ENCODE assay signal across 13 cellular contexts in genomic region chr16:63617990-63618763, GRCh38.
A peak's percentile ranks its signal among the peaks of the same experiment; 100 is the strongest.
DNase-seq lines count a peak whose midpoint lies in the region; ATAC-seq and TF ChIP-seq lines count a peak whose summit lies in the region.
"Had no signal": no experiment of that assay in that cellular context is flagged by ENCODE, and none has a peak within 500 bp of the region (broad histone marks: within the 10 kb centered on the region; RNA-seq: fewer than 3 reads in every experiment).

No MANE protein-coding gene starts in this region.

- 95% methylated on average over 16 of the region's 16 CpGs for WGBS in hepatocyte (ENCODE audit: low lambda C conversion rate, missing lambda C conversion rate)

- no peak overlapping the region for H3K4me2 ChIP-seq in hepatocyte

- no peaks in the 10 kb centered on the region for H3K9me3 ChIP-seq in MG63
- H3K9me3 ChIP-seq in iPS-15b (ENCODE audit: control insufficient read depth, insufficient read depth, low read length) = no peaks in the 10 kb centered on the region
- H3K9me3 ChIP-seq in stomach smooth muscle (ENCODE audit: control insufficient read depth in 2 of 2, low read length in 2 of 2) = no peaks in the 10 kb centered on the region
- no peaks in the 10 kb centered on the region for H3K9me3 ChIP-seq in hepatocyte (ENCODE audit: low read depth)

- no peak for TF ChIP-seq CTCF in astrocyte of the cerebellum (IDR thresholded peaks at IDR 0.05; ENCODE audit: low read depth, low read length, missing control alignments)
- no peak for TF ChIP-seq CTCF in GM20000 (IDR thresholded peaks at IDR 0.05; ENCODE audit: extremely low read depth, missing control alignments)
- TF ChIP-seq CTCF in hepatocyte (IDR thresholded peaks at IDR 0.05; ENCODE audit: poor library complexity) = no peak

- in situ Hi-C loops in astrocyte of the cerebellum (cut with HindIII; ENCODE audit: low sequenced_read_pairs) = no loop called here

- no peak overlapping the region for H3K4me3 Mint-ChIP-seq in activated CD4-positive, alpha-beta T cell treated with anti-CD3 and anti-CD28 coated beads for 36 hours
- H3K4me3 Mint-ChIP-seq: dendritic cell treated with granulocyte-macrophage colony-stimulating factor and Interleukin-4, amounts not matched to agents 40 ng/mL and 50 ng/mL, for 4 days; T-helper 1 cell treated with Interleukin-12 subunit alpha and Interleukin-12 subunit beta and Interleukin-4 antibody, amounts not matched to agents 30 μg/mL and 1 μg/mL, for 36 hours had no signal

- no peak for ATAC-seq in activated CD4-positive, alpha-beta T cell treated with anti-CD3 and anti-CD28 coated beads for 36 hours

- H3K27me3 Mint-ChIP-seq in activated CD4-positive, alpha-beta T cell treated with anti-CD3 and anti-CD28 coated beads for 36 hours = no peaks in the 10 kb centered on the region
- H3K27me3 Mint-ChIP-seq: dendritic cell treated with granulocyte-macrophage colony-stimulating factor and Interleukin-4, amounts not matched to agents 40 ng/mL and 50 ng/mL, for 4 days had no signal

- no peaks in the 10 kb centered on the region for H3K9me2 ChIP-seq in hepatocyte (replicated peaks; ENCODE audit: insufficient read depth)

- H3K27ac ChIP-seq in stomach smooth muscle (ENCODE audit: low read length) (peak overlapping the region; percentile 24), hepatocyte (no peak overlapping the region)

- H3K79me2 ChIP-seq in hepatocyte = no peaks in the 10 kb centered on the region

- H3K4me3 ChIP-seq in MG63 (peak overlapping the region; percentile 34), astrocyte of the cerebellum (ENCODE audit: low read depth, low read length) (peak overlapping the region; percentile 35), iPS-15b (ENCODE audit: low read depth, low read length) (peak overlapping the region; percentile 87), stomach smooth muscle (ENCODE audit: low read length in 2 of 2) (peak overlapping the region; percentile 78 to 85), hepatocyte (no peak overlapping the region)

- H3K9ac ChIP-seq in iPS-15b (ENCODE audit: low read depth, low read length) (no peak overlapping the region), stomach smooth muscle (ENCODE audit: low read length in 2 of 2) (peak overlapping the region in 1 of 2 donors; percentile 65)

- no peak overlapping the region for H2AFZ ChIP-seq in hepatocyte

- H3K27me3 ChIP-seq in MG63 = no peaks in the 10 kb centered on the region
- peaks cover 10% of the 10 kb centered on the region for H3K27me3 ChIP-seq in iPS-15b (ENCODE audit: control insufficient read depth, insufficient read depth, low read length)
- H3K27me3 ChIP-seq in stomach smooth muscle (ENCODE audit: control insufficient read depth in 1 of 2, insufficient read depth in 2 of 2, low read length in 2 of 2) = no peaks in the 10 kb centered on the region
- no peaks in the 10 kb centered on the region for H3K27me3 ChIP-seq in hepatocyte

- H3K36me3 ChIP-seq in MG63 = no peaks in the 10 kb centered on the region
- H3K36me3 ChIP-seq in iPS-15b (ENCODE audit: control insufficient read depth, insufficient read depth, low read length) = no peaks in the 10 kb centered on the region
- no peaks in the 10 kb centered on the region for H3K36me3 ChIP-seq in stomach smooth muscle (ENCODE audit: control insufficient read depth in 2 of 2, insufficient read depth in 2 of 2, low read length in 2 of 2)
- no peaks in the 10 kb centered on the region for H3K36me3 ChIP-seq in hepatocyte (replicated peaks; ENCODE audit: insufficient read depth, low read depth)

- no peak overlapping the region for H3K27ac Mint-ChIP-seq in activated CD4-positive, alpha-beta T cell treated with anti-CD3 and anti-CD28 coated beads for 36 hours
- H3K27ac Mint-ChIP-seq: dendritic cell treated with granulocyte-macrophage colony-stimulating factor and Interleukin-4, amounts not matched to agents 40 ng/mL and 50 ng/mL, for 4 days; T-helper 1 cell treated with Interleukin-12 subunit alpha and Interleukin-12 subunit beta and Interleukin-4 antibody, amounts not matched to agents 30 μg/mL and 1 μg/mL, for 36 hours had no signal

- intact Hi-C loops in activated CD4-positive, alpha-beta T cell treated with anti-CD3 and anti-CD28 coated beads for 36 hours (cut with DNase I, micrococcal nuclease) = no loop called here

- no peaks in the 10 kb centered on the region for H4K20me1 ChIP-seq in hepatocyte (ENCODE audit: insufficient read depth, poor library complexity, severe bottlenecking)

- H3K4me1 ChIP-seq in iPS-15b (ENCODE audit: control insufficient read depth, insufficient read depth, low read length) (no peaks in the 10 kb centered on the region), stomach smooth muscle (ENCODE audit: control insufficient read depth, insufficient read depth, low read length) (peaks cover 9% of the 10 kb centered on the region), hepatocyte (ENCODE audit: insufficient read depth) (no peaks in the 10 kb centered on the region)

- CTCF ChIA-PET in activated CD4-positive, alpha-beta T cell treated with anti-CD3 and anti-CD28 coated beads for 36 hours (lab: Charles Lee) = no interaction called here

- H3K36me3 Mint-ChIP-seq in activated CD4-positive, alpha-beta T cell treated with anti-CD3 and anti-CD28 coated beads for 36 hours (ENCODE audit: low read depth) = no peaks in the 10 kb centered on the region

- peak; percentile 38 for DNase-seq in MG63
- no peak for DNase-seq in astrocyte of the cerebellum (ENCODE audit: low read depth)
- DNase-seq in GM20000 (ENCODE audit: low spot score) = no peak
- DNase-seq in hepatocyte (ENCODE audit: low spot score) = no peak
- DNase-seq in middle frontal gyrus (ENCODE audit: extremely low spot score, low spot score) = no peak
- DNase-seq in activated CD4-positive, alpha-beta T cell treated with anti-CD3 and anti-CD28 coated beads for 36 hours = no peak
- DNase-seq: activated T-cell treated with anti-CD3 and anti-CD28 coated beads, Interleukin-2, amount 50 U/mL, for 48 hours; GF-D8; midbrain had no signal

- peaks cover 15% of the 10 kb centered on the region for H3K9me3 Mint-ChIP-seq in activated CD4-positive, alpha-beta T cell treated with anti-CD3 and anti-CD28 coated beads for 36 hours (ENCODE audit: low read depth)

- POLR2A ChIA-PET in activated CD4-positive, alpha-beta T cell treated with anti-CD3 and anti-CD28 coated beads for 36 hours (lab: Charles Lee) = no interaction called here

- H3K4me1 Mint-ChIP-seq in activated CD4-positive, alpha-beta T cell treated with anti-CD3 and anti-CD28 coated beads for 36 hours = no peaks in the 10 kb centered on the region
